In the genomic region with DNA sequence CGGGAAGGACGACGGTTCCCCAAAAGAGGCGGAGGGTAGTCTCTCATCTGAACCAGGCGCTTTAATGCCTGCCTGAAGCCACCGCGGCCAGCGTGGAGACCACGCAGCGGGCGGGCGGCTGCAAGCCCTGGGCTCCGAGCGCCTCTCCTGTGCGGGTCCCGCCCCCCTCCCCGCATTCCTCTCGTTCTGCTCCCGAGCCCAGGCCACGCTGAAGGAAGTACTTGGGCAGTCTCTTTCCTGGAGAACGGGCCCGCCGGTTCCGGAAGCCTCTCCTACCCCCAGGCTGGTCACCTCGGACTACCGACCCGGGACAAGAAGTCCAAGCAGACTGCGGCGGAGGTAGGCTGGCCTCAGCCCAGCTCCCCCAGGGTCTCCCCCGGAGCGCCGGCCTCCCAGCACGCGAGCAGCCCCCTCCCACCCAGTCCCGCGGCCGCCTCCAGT, we compare ENCODE assay signal across 1 cellular context.
TF ChIP-seq lines count a peak whose summit lies in the region.

No MANE protein-coding gene starts in this region.

TF ChIP-seq in HepG2, 621 proteins besides CTCF, POLR2A, EP300 and RAD21 (continued from another document and continues in another):
- TF ChIP-seq DZIP1 (CRISPR knock-in tag; IDR thresholded peaks at IDR 0.05), result 0 out of 2 replicates have a peak, but pooled peaks have one; percentile 16
- TF ChIP-seq YY1 (IDR thresholded peaks at IDR 0.05; ENCODE audit: insufficient read depth, insufficient replicate concordance, low read depth, low read length), result no peak
- TF ChIP-seq XBP1 (CRISPR knock-in tag; IDR thresholded peaks at IDR 0.05), result no peak
- TF ChIP-seq GTF2F1 (IDR thresholded peaks at IDR 0.05; ENCODE audit: low read length), result no peak
- no peak for TF ChIP-seq KLF16 (CRISPR knock-in tag; IDR thresholded peaks at IDR 0.05)
- 0 out of 2 replicates have a peak, but pooled peaks have one; percentile 17 for TF ChIP-seq TMF1 (CRISPR knock-in tag; IDR thresholded peaks at IDR 0.05; ENCODE audit: low read depth)
- no peak for TF ChIP-seq ZIK1 (CRISPR knock-in tag; IDR thresholded peaks at IDR 0.05; ENCODE audit: borderline replicate concordance, low read depth)
- TF ChIP-seq MED13 (CRISPR knock-in tag; IDR thresholded peaks at IDR 0.05), result no peak
- TF ChIP-seq ZNF431 (CRISPR knock-in tag; IDR thresholded peaks at IDR 0.05; ENCODE audit: borderline replicate concordance, low read depth), result no peak
- no peak for TF ChIP-seq THYN1 (CRISPR knock-in tag; IDR thresholded peaks at IDR 0.05; ENCODE audit: borderline replicate concordance, low read depth)
- 0 out of 2 replicates have a peak, but pooled peaks have one; percentile 25 for TF ChIP-seq HIVEP1 (CRISPR knock-in tag; IDR thresholded peaks at IDR 0.05)
- no peak for TF ChIP-seq CENPX (CRISPR knock-in tag; IDR thresholded peaks at IDR 0.05)
- no peak for TF ChIP-seq TCF12 (IDR thresholded peaks at IDR 0.05)
- TF ChIP-seq TCF12 (CRISPR knock-in tag; IDR thresholded peaks at IDR 0.05), result no peak
- no peak for TF ChIP-seq PRMT3 (CRISPR knock-in tag; IDR thresholded peaks at IDR 0.05; ENCODE audit: borderline replicate concordance, low read depth)
- 0 out of 2 replicates have a peak, but pooled peaks have one; percentile 43 for TF ChIP-seq ZNF619 (CRISPR knock-in tag; IDR thresholded peaks at IDR 0.05)
- TF ChIP-seq, protein P1, sequence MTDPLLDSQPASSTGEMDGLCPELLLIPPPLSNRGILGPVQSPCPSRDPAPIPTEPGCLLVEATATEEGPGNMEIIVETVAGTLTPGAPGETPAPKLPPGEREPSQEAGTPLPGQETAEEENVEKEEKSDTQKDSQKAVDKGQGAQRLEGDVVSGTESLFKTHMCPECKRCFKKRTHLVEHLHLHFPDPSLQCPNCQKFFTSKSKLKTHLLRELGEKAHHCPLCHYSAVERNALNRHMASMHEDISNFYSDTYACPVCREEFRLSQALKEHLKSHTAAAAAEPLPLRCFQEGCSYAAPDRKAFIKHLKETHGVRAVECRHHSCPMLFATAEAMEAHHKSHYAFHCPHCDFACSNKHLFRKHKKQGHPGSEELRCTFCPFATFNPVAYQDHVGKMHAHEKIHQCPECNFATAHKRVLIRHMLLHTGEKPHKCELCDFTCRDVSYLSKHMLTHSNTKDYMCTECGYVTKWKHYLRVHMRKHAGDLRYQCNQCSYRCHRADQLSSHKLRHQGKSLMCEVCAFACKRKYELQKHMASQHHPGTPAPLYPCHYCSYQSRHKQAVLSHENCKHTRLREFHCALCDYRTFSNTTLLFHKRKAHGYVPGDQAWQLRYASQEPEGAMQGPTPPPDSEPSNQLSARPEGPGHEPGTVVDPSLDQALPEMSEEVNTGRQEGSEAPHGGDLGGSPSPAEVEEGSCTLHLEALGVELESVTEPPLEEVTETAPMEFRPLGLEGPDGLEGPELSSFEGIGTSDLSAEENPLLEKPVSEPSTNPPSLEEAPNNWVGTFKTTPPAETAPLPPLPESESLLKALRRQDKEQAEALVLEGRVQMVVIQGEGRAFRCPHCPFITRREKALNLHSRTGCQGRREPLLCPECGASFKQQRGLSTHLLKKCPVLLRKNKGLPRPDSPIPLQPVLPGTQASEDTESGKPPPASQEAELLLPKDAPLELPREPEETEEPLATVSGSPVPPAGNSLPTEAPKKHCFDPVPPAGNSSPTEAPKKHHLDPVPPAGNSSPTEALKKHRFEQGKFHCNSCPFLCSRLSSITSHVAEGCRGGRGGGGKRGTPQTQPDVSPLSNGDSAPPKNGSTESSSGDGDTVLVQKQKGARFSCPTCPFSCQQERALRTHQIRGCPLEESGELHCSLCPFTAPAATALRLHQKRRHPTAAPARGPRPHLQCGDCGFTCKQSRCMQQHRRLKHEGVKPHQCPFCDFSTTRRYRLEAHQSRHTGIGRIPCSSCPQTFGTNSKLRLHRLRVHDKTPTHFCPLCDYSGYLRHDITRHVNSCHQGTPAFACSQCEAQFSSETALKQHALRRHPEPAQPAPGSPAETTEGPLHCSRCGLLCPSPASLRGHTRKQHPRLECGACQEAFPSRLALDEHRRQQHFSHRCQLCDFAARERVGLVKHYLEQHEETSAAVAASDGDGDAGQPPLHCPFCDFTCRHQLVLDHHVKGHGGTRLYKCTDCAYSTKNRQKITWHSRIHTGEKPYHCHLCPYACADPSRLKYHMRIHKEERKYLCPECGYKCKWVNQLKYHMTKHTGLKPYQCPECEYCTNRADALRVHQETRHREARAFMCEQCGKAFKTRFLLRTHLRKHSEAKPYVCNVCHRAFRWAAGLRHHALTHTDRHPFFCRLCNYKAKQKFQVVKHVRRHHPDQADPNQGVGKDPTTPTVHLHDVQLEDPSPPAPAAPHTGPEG (CRISPR knock-in tag; IDR thresholded peaks at IDR 0.05), result 0 out of 2 replicates have a peak, but pooled peaks have one; percentile 5
- peak; percentile 63 for TF ChIP-seq ZNF781 (CRISPR knock-in tag; IDR thresholded peaks at IDR 0.05; ENCODE audit: borderline replicate concordance, not compliant biosample characterization)
- TF ChIP-seq ZNF878 (CRISPR knock-in tag; IDR thresholded peaks at IDR 0.05), result 0 out of 2 replicates have a peak, but pooled peaks have one; percentile 3
- TF ChIP-seq ZNF264 (CRISPR knock-in tag; IDR thresholded peaks at IDR 0.05), result no peak
- TF ChIP-seq ZZZ3 (CRISPR knock-in tag; IDR thresholded peaks at IDR 0.05; ENCODE audit: borderline replicate concordance), result no peak
- TF ChIP-seq, protein P2, sequence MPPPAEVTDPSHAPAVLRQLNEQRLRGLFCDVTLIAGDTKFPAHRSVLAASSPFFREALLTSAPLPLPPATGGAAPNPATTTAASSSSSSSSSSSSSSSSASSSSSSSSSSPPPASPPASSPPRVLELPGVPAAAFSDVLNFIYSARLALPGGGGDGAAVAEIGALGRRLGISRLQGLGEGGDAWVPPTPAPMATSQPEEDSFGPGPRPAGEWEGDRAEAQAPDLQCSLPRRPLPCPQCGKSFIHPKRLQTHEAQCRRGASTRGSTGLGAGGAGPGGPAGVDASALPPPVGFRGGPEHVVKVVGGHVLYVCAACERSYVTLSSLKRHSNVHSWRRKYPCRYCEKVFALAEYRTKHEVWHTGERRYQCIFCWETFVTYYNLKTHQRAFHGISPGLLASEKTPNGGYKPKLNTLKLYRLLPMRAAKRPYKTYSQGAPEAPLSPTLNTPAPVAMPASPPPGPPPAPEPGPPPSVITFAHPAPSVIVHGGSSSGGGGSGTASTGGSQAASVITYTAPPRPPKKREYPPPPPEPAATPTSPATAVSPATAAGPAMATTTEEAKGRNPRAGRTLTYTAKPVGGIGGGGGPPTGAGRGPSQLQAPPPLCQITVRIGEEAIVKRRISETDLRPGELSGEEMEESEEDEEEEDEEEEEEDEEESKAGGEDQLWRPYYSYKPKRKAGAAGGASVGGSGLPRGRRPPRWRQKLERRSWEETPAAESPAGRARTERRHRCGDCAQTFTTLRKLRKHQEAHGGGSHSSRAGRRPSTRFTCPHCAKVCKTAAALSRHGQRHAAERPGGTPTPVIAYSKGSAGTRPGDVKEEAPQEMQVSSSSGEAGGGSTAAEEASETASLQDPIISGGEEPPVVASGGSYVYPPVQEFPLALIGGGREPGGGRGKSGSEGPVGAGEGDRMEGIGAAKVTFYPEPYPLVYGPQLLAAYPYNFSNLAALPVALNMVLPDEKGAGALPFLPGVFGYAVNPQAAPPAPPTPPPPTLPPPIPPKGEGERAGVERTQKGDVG (CRISPR knock-in tag; IDR thresholded peaks at IDR 0.05; ENCODE audit: borderline replicate concordance), result no peak
- peak; percentile 70; the same call in 1 of the 2 replicates for TF ChIP-seq ZNF784 (CRISPR knock-in tag; IDR thresholded peaks at IDR 0.05; ENCODE audit: borderline replicate concordance)
- TF ChIP-seq ZBTB8A (CRISPR knock-in tag; IDR thresholded peaks at IDR 0.05; ENCODE audit: borderline replicate concordance, low read depth), result no peak
- no peak for TF ChIP-seq ZHX1 (CRISPR knock-in tag; IDR thresholded peaks at IDR 0.05; ENCODE audit: low read depth)
- no peak for TF ChIP-seq ZNF563 (CRISPR knock-in tag; IDR thresholded peaks at IDR 0.05)
- no peak for TF ChIP-seq MTA1 (CRISPR knock-in tag; IDR thresholded peaks at IDR 0.05; ENCODE audit: borderline replicate concordance)
- TF ChIP-seq HMGA1 (CRISPR knock-in tag; conservative IDR thresholded peaks at IDR 0.05), result no peak
- no peak for TF ChIP-seq MAZ (IDR thresholded peaks at IDR 0.05; ENCODE audit: borderline replicate concordance, low read depth, low read length)
- no peak for TF ChIP-seq MAZ (CRISPR knock-in tag; IDR thresholded peaks at IDR 0.05; ENCODE audit: low read depth)
- TF ChIP-seq, protein P3, sequence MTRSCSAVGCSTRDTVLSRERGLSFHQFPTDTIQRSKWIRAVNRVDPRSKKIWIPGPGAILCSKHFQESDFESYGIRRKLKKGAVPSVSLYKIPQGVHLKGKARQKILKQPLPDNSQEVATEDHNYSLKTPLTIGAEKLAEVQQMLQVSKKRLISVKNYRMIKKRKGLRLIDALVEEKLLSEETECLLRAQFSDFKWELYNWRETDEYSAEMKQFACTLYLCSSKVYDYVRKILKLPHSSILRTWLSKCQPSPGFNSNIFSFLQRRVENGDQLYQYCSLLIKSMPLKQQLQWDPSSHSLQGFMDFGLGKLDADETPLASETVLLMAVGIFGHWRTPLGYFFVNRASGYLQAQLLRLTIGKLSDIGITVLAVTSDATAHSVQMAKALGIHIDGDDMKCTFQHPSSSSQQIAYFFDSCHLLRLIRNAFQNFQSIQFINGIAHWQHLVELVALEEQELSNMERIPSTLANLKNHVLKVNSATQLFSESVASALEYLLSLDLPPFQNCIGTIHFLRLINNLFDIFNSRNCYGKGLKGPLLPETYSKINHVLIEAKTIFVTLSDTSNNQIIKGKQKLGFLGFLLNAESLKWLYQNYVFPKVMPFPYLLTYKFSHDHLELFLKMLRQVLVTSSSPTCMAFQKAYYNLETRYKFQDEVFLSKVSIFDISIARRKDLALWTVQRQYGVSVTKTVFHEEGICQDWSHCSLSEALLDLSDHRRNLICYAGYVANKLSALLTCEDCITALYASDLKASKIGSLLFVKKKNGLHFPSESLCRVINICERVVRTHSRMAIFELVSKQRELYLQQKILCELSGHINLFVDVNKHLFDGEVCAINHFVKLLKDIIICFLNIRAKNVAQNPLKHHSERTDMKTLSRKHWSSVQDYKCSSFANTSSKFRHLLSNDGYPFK (CRISPR knock-in tag; IDR thresholded peaks at IDR 0.05; ENCODE audit: borderline replicate concordance), result 0 out of 2 replicates have a peak, but pooled peaks have one; percentile 42
- no peak for TF ChIP-seq NFYB (CRISPR knock-in tag; IDR thresholded peaks at IDR 0.05)
- TF ChIP-seq MTA3 (CRISPR knock-in tag; IDR thresholded peaks at IDR 0.05), result no peak
- no peak for TF ChIP-seq ZNF468 (CRISPR knock-in tag; IDR thresholded peaks at IDR 0.05)
